Comparison of ENCODE assay signal across 35 cellular contexts in genomic region chrX:142688256-142688655, GRCh38.
"Had no signal": no experiment of that assay in that cellular context is flagged by ENCODE, and none has a peak within 500 bp of the region (broad histone marks: within the 10 kb centered on the region; RNA-seq: fewer than 3 reads in every experiment).

No MANE protein-coding gene starts in this region.

- DNase-seq: Karpas-422, Kasumi-1, MG63, MM.1S, MV-4-11, NCI-H1048, NCI-H1092, NCI-H1092 treated with DMSO at 0.1 percent for 48 hours, NCI-H1105, NCI-H1105 treated with DMSO at 0.1 percent for 48 hours, NCI-H1417, NCI-H1417 treated with DMSO at 0.1 percent for 48 hours, NCI-H1436, NCI-H1436 treated with DMSO at 0.1 percent for 48 hours, NCI-H146, NCI-H1694, NCI-H1694 treated with DMSO at 0.1 percent for 48 hours, NCI-H187, NCI-H187 treated with DMSO at 0.1 percent for 48 hours, NCI-H1930, NCI-H2029, NCI-H2029 treated with DMSO at 0.1 percent for 48 hours, NCI-H2081, NCI-H2081 treated with DMSO at 0.1 percent for 48 hours, NCI-H2107, NCI-H2171, NCI-H2171 treated with DMSO at 0.1 percent for 48 hours, NCI-H2227 treated with DMSO at 0.1 percent for 48 hours, NCI-H226, NCI-H345, NCI-H446, NCI-H446 treated with DMSO at 0.1 percent for 48 hours, NCI-H510A, NCI-H510A treated with DMSO at 0.1 percent for 48 hours, NCI-H524 had no signal

- H3K36me3 ChIP-seq: MG63 had no signal

- H3K9me3 ChIP-seq: MG63 had no signal

- H3K27me3 ChIP-seq: MG63 had no signal

- H3K4me3 ChIP-seq: MG63 had no signal
